ENCODE assay signal across 16 cellular contexts in genomic region chr17:32155896-32156295, GRCh38.
"Had no signal": no experiment of that assay in that cellular context is flagged by ENCODE, and none has a peak within 500 bp of the region (broad histone marks: within the 10 kb centered on the region; RNA-seq: fewer than 3 reads in every experiment).

No MANE protein-coding gene starts in this region.

- ATAC-seq: naive thymus-derived CD4-positive, alpha-beta T cell; sciatic nerve; stimulated activated naive B cell treated with anti-CD40 and anti-IgM and Interleukin-4, amounts not matched to agents 10 μg/mL and 1 μg/mL and 100 μg/mL, for 72 hours; stimulated activated naive CD8-positive, alpha-beta T cell treated with anti-CD3 and anti-CD28 coated beads, Interleukin-15, amount 100 ng/mL, for 72 hours had no signal

- H3K9me3 ChIP-seq: neutrophil, spleen, thoracic aorta, transverse colon had no signal

- H3K4me3 ChIP-seq: dorsolateral prefrontal cortex, spleen, thoracic aorta, transverse colon had no signal

- DNase-seq: cortex of kidney; dorsolateral prefrontal cortex; effector CD8-positive, alpha-beta T cell; foreskin fibroblast; mammary epithelial cell; naive thymus-derived CD4-positive, alpha-beta T cell; spleen; stimulated activated CD4-positive, alpha-beta T cell treated with anti-CD3 and anti-CD28 coated beads, Interleukin-15, amount 100 ng/mL, for 24 hours; stimulated activated CD4-positive, alpha-beta T cell treated with anti-CD3 and anti-CD28 coated beads, Interleukin-1b, Interleukin-23, amount 100 ng/mL, for 48 hours; stimulated activated CD4-positive, alpha-beta T cell treated with anti-CD3 and anti-CD28 coated beads, Interleukin-4, amount 100 ng/mL, for 24 hours; stimulated activated naive B cell treated with anti-CD40 and anti-IgM and Interleukin-4, amounts not matched to agents 10 μg/mL and 1 μg/mL and 100 μg/mL, for 72 hours; stimulated activated naive CD8-positive, alpha-beta T cell treated with anti-CD3 and anti-CD28 coated beads, Interleukin-15, amount 100 ng/mL, for 72 hours; transverse colon had no signal

- H3K27me3 Mint-ChIP-seq: naive thymus-derived CD4-positive, alpha-beta T cell; stimulated activated naive B cell treated with anti-CD40 and anti-IgM and Interleukin-4, amounts not matched to agents 10 μg/mL and 1 μg/mL and 100 μg/mL, for 72 hours; stimulated activated naive CD8-positive, alpha-beta T cell treated with anti-CD3 and anti-CD28 coated beads, Interleukin-15, amount 100 ng/mL, for 72 hours had no signal

- H3K27me3 ChIP-seq: dorsolateral prefrontal cortex, neutrophil, spleen, transverse colon had no signal

- H3K27ac Mint-ChIP-seq: naive thymus-derived CD4-positive, alpha-beta T cell; stimulated activated naive B cell treated with anti-CD40 and anti-IgM and Interleukin-4, amounts not matched to agents 10 μg/mL and 1 μg/mL and 100 μg/mL, for 72 hours; stimulated activated naive CD8-positive, alpha-beta T cell treated with anti-CD3 and anti-CD28 coated beads, Interleukin-15, amount 100 ng/mL, for 72 hours had no signal

- H3K27ac ChIP-seq: neutrophil, spleen, thoracic aorta, transverse colon had no signal

- H3K9me3 Mint-ChIP-seq: naive thymus-derived CD4-positive, alpha-beta T cell; stimulated activated naive B cell treated with anti-CD40 and anti-IgM and Interleukin-4, amounts not matched to agents 10 μg/mL and 1 μg/mL and 100 μg/mL, for 72 hours; stimulated activated naive CD8-positive, alpha-beta T cell treated with anti-CD3 and anti-CD28 coated beads, Interleukin-15, amount 100 ng/mL, for 72 hours had no signal

- H3K4me3 Mint-ChIP-seq: naive thymus-derived CD4-positive, alpha-beta T cell; stimulated activated naive B cell treated with anti-CD40 and anti-IgM and Interleukin-4, amounts not matched to agents 10 μg/mL and 1 μg/mL and 100 μg/mL, for 72 hours; stimulated activated naive CD8-positive, alpha-beta T cell treated with anti-CD3 and anti-CD28 coated beads, Interleukin-15, amount 100 ng/mL, for 72 hours had no signal
